Comparison of ENCODE assay signal across 2 cellular contexts in the genomic region with DNA sequence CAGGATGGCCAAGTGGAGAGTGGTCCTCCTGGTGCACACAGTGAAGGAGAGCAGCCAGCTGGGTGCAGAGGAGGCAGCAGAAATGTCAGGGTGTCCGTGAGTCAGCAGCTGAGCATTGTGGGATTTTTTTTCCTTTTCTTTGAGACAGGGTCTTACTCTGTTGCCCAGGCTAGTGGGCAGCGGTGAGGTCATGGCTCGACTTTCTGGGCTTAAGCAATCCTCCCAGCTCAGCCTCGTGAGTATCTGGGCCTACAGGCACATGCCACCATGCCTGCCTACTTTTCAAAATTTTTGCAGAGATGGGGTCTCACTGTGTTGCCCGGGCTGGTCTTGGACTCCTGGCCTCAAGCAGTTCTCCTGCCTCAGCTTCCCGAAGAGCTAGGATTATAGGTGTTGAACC.
TF ChIP-seq lines count a peak whose summit lies in the region.

No MANE protein-coding gene starts in this region.

TF ChIP-seq in GM12891, 5 proteins besides CTCF, POLR2A, EP300 and RAD21 (continued from another document):
- TF ChIP-seq TAF1 (IDR thresholded peaks at IDR 0.05; ENCODE audit: low read depth, low read length) (no peak), POU2F2 (IDR thresholded peaks at IDR 0.05; ENCODE audit: low read depth, low read length) (0 out of 2 replicates have a peak, but pooled peaks have one; percentile 19)

TF ChIP-seq in WTC11, 78 proteins besides CTCF, POLR2A, EP300 and RAD21:
- TF ChIP-seq, protein P1, sequence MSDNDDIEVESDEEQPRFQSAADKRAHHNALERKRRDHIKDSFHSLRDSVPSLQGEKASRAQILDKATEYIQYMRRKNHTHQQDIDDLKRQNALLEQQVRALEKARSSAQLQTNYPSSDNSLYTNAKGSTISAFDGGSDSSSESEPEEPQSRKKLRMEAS (CRISPR knock-in tag; IDR thresholded peaks at IDR 0.05): no peak
- peak; percentile 66; the same call in 1 of the 2 replicates for TF ChIP-seq ZNF121 (CRISPR knock-in tag; IDR thresholded peaks at IDR 0.05)
